31 cellular contexts compared by ENCODE assay signal in the genomic region with DNA sequence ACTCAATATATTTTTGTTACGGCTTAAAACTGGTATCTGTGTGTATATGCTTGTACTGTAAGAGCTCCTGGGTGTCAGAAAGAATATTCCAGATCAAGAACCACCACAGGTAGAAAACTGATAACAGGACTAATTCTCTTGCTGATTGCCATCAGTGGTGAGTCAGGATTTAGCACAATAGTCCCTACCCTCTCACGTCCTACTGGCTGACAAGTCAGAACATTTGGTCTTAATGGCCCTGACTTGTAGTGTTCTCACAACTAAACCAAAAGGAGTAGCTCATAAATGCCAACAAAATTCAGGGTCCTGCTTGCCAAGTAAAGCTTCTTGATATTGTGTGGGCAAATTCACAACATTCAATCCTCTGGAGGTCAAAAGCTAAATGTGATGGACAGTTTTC.
"Had no signal": no experiment of that assay in that cellular context is flagged by ENCODE, and none has a peak within 500 bp of the region (broad histone marks: within the 10 kb centered on the region; RNA-seq: fewer than 3 reads in every experiment).

No MANE protein-coding gene starts in this region.

- H3K27me3 Mint-ChIP-seq: activated CD4-positive, alpha-beta memory T cell treated with anti-CD3 and anti-CD28 coated beads for 36 hours; activated CD4-positive, alpha-beta T cell treated with anti-CD3 and anti-CD28 coated beads, Interleukin-2, amount 10 ng/mL, durations not matched to agents 24 days and 14 days; activated T-cell treated with anti-CD3 and anti-CD28 coated beads, Interleukin-2, amount 50 U/mL, for 24 hours; central memory CD8-positive, alpha-beta T cell; dendritic cell treated with granulocyte-macrophage colony-stimulating factor and Interleukin-4, amounts not matched to agents 40 ng/mL and 50 ng/mL, for 4 days; naive thymus-derived CD8-positive, alpha-beta T cell; T-helper 17 cell had no signal

- ATAC-seq: esophagus mucosa; heart left ventricle; left lung; naive thymus-derived CD8-positive, alpha-beta T cell; right cardiac atrium; T-helper 17 cell; upper lobe of right lung had no signal

- H3K9me3 ChIP-seq: heart left ventricle, left lung, suprapubic skin, tibial artery, upper lobe of right lung had no signal

- H3K4me1 ChIP-seq: left lung, parathyroid adenoma, suprapubic skin, tibial artery, upper lobe of right lung had no signal

- H3K4me3 Mint-ChIP-seq: activated CD4-positive, alpha-beta memory T cell treated with anti-CD3 and anti-CD28 coated beads for 36 hours; activated CD4-positive, alpha-beta T cell treated with anti-CD3 and anti-CD28 coated beads, Interleukin-2, amount 10 ng/mL, durations not matched to agents 24 days and 14 days; activated T-cell treated with anti-CD3 and anti-CD28 coated beads, Interleukin-2, amount 50 U/mL, for 24 hours; central memory CD8-positive, alpha-beta T cell; dendritic cell treated with granulocyte-macrophage colony-stimulating factor and Interleukin-4, amounts not matched to agents 40 ng/mL and 50 ng/mL, for 4 days; naive thymus-derived CD8-positive, alpha-beta T cell; neural crest cell; T-helper 17 cell had no signal

- H3K27me3 ChIP-seq: heart left ventricle, left lung, suprapubic skin, tibial artery, upper lobe of right lung had no signal

- H3K4me3 ChIP-seq: heart left ventricle, left lung, lung, suprapubic skin, tibial artery, upper lobe of right lung had no signal

- H3K9me3 Mint-ChIP-seq: activated CD4-positive, alpha-beta memory T cell treated with anti-CD3 and anti-CD28 coated beads for 36 hours; activated T-cell treated with anti-CD3 and anti-CD28 coated beads, Interleukin-2, amount 50 U/mL, for 24 hours; neural crest cell had no signal

- FAIRE-seq: endometrium had no signal

- H3K27ac Mint-ChIP-seq: activated CD4-positive, alpha-beta memory T cell treated with anti-CD3 and anti-CD28 coated beads for 36 hours; activated CD4-positive, alpha-beta T cell treated with anti-CD3 and anti-CD28 coated beads, Interleukin-2, amount 10 ng/mL, durations not matched to agents 24 days and 14 days; dendritic cell treated with granulocyte-macrophage colony-stimulating factor and Interleukin-4, amounts not matched to agents 40 ng/mL and 50 ng/mL, for 4 days; naive thymus-derived CD8-positive, alpha-beta T cell; T-helper 17 cell had no signal

- H3K4me1 Mint-ChIP-seq: activated CD4-positive, alpha-beta T cell treated with anti-CD3 and anti-CD28 coated beads, Interleukin-2, amount 10 ng/mL, durations not matched to agents 24 days and 14 days; naive thymus-derived CD8-positive, alpha-beta T cell; neural crest cell had no signal

- H3K27ac ChIP-seq: heart left ventricle, left lung, parathyroid adenoma, suprapubic skin, tibial artery, upper lobe of right lung had no signal

- H3K79me2 ChIP-seq: parathyroid adenoma had no signal

- DNase-seq: activated CD4-positive, alpha-beta memory T cell treated with anti-CD3 and anti-CD28 coated beads for 36 hours; activated CD4-positive, alpha-beta T cell treated with anti-CD3 and anti-CD28 coated beads, Interleukin-2, amount 10 ng/mL, durations not matched to agents 24 days and 14 days; activated CD4-positive, CD25-positive, alpha-beta regulatory T cell treated with anti-CD3 and anti-CD28 coated beads, Interleukin-2, amount 50 U/mL, for 72 hours; activated CD8-positive, alpha-beta memory T cell treated with anti-CD3 and anti-CD28 coated beads, Interleukin-2, amount 50 U/mL, for 48 hours; activated gamma-delta T cell treated with Interleukin-2 at 50 U/mL for 16 hours; activated naive CD4-positive, alpha-beta T cell treated with anti-CD3 and anti-CD28 coated beads, Interleukin-2, amount 50 U/mL, for 16 hours; activated T-cell treated with anti-CD3 and anti-CD28 coated beads, Interleukin-2, amount 50 U/mL, for 24 hours; amniotic stem cell; effector CD4-positive, alpha-beta T cell; foreskin fibroblast; heart left ventricle; hypothalamus; left lung; naive thymus-derived CD8-positive, alpha-beta T cell; nucleus accumbens; right cardiac atrium; stimulated activated CD4-positive, alpha-beta T cell treated with anti-CD3 and anti-CD28 coated beads, Interleukin-15, amount 100 ng/mL, for 24 hours; stimulated activated CD4-positive, alpha-beta T cell treated with anti-CD3 and anti-CD28 coated beads, Interleukin-2, amount 100 ng/mL, for 24 hours; stimulated activated naive CD4-positive, alpha-beta T cell; T-helper 17 cell; T1000; tibial artery; upper lobe of right lung had no signal

- H2AFZ ChIP-seq: parathyroid adenoma had no signal

- H3K36me3 ChIP-seq: left lung, upper lobe of right lung had no signal

- H3K9ac ChIP-seq: parathyroid adenoma had no signal
